Comparison of ENCODE assay signal across 33 cellular contexts in the genomic region with DNA sequence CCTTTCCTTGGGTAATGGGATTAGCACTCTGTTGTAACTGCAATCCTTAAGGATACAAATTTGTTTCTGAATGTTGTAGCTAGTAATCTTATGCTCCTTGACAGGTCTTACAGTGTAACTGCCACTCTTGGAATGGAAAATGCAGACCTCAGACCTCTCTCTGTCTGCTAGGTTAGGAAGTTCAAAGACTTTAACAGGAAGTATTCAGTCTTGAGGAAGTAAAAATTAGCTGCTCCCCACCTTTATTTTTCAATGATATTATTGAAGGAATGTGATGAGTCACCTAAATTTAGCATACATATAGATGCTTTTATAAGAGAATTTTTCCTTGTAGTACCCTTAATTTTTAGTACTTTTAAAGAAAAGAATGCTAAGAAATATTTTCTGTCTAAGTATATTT.
DNase-seq lines count a peak whose midpoint lies in the region; ATAC-seq lines count a peak whose summit lies in the region.
"Had no signal": no experiment of that assay in that cellular context is flagged by ENCODE, and none has a peak within 500 bp of the region (broad histone marks: within the 10 kb centered on the region; RNA-seq: fewer than 3 reads in every experiment).

No MANE protein-coding gene starts in this region.

- ATAC-seq in GM21447 (IDR thresholded peaks at IDR 0.05; ENCODE audit: unreplicated experiment), result no peak
- ATAC-seq in HG02973 (IDR thresholded peaks at IDR 0.05; ENCODE audit: unreplicated experiment), result no peak
- ATAC-seq: body of pancreas; gastroesophageal sphincter; HepG2; lower lobe of right lung; mucosa of descending colon; natural killer cell treated with Interleukin-12 subunit alpha and Interleukin-12 subunit beta and Interleukin-15 and Interleukin-18, amount 100 ng/mL, for 72 hours had no signal

- DNase-seq in HCEC 1CT, result peak; percentile 7
- peak; percentile 38 to 86 for DNase-seq in NCI-H524 (lab: John Stamatoyannopoulos, UW)
- DNase-seq in dermis blood vessel endothelial cell, result peak; percentile 27
- DNase-seq in renal cortical epithelial cell (ENCODE audit: low read depth), result peak; percentile 19
- no peak for DNase-seq in OCI-M2 (lab: John Stamatoyannopoulos, UW; ENCODE audit: unreplicated experiment)
- DNase-seq: activated CD4-positive, alpha-beta T cell treated with anti-CD3 and anti-CD28 coated beads for 48 hours; activated CD8-positive, alpha-beta memory T cell treated with anti-CD3 and anti-CD28 coated beads for 24 hours; activated naive CD4-positive, alpha-beta T cell treated with anti-CD3 and anti-CD28 coated beads, Interleukin-2, amount 50 U/mL, for 16 hours; activated T-cell treated with anti-CD3 and anti-CD28 coated beads for 4 hours; body of pancreas; C1 segment of cervical spinal cord; cerebellar nuclear complex; COR-L47; DMS79; dorsolateral prefrontal cortex; GOT3; lower lobe of right lung; mucosa of descending colon; NCI-H1048; NCI-H2107; NCI-H345; NK-92 treated with Interleukin-12 subunit alpha and Interleukin-12 subunit beta, amount 100 ng/mL, for 24 hours; Peyer's patch; SHP77 treated with DMSO at 0.1 percent for 48 hours; stimulated activated CD4-positive, alpha-beta T cell treated with anti-CD3 and anti-CD28 coated beads, Interleukin-15, amount 100 ng/mL, for 24 hours; stimulated activated CD4-positive, alpha-beta T cell treated with anti-CD3 and anti-CD28 coated beads, Interleukin-4, amount 100 ng/mL, for 4 hours; SW 1271; WERI-Rb-1 had no signal
